19 cellular contexts compared by ENCODE assay signal in genomic region chr15:82186748-82187415, GRCh38.
DNase-seq lines count a peak whose midpoint lies in the region; ATAC-seq, FAIRE-seq and TF ChIP-seq lines count a peak whose summit lies in the region.
"Had no signal": no experiment of that assay in that cellular context is flagged by ENCODE, and none has a peak within 500 bp of the region (broad histone marks: within the 10 kb centered on the region; RNA-seq: fewer than 3 reads in every experiment).

No MANE protein-coding gene starts in this region.

- no peaks in the 10 kb centered on the region for H3K27me3 Mint-ChIP-seq in astrocyte (ENCODE audit: low read depth, unreplicated experiment)

- H2AFZ ChIP-seq in astrocyte (ENCODE audit: low read depth, low read length) = no peak overlapping the region
- H2AFZ ChIP-seq: hepatocyte had no signal

- H3K27me3 ChIP-seq in astrocyte (ENCODE audit: insufficient read depth, low read length) (no peaks in the 10 kb centered on the region), Peyer's patch (no peaks in the 10 kb centered on the region)
- H3K27me3 ChIP-seq: BLaER1 treated with 17β-estradiol and CSF1 and Interleukin-3, amounts not matched to agents 10 nM and 100 nM; breast epithelium; hepatocyte; thyroid gland had no signal

- H3K4me1 Mint-ChIP-seq in astrocyte (ENCODE audit: low read depth, unreplicated experiment) = peaks cover 17% of the 10 kb centered on the region

- no peaks in the 10 kb centered on the region for H3K79me2 ChIP-seq in astrocyte (ENCODE audit: insufficient read depth, low read length)
- H3K79me2 ChIP-seq: hepatocyte had no signal

- no peak for TF ChIP-seq POLR2A in Peyer's patch (IDR thresholded peaks at IDR 0.05)

- H3K4me3 Mint-ChIP-seq in astrocyte (ENCODE audit: unreplicated experiment) = no peak overlapping the region
- H3K4me3 Mint-ChIP-seq: activated T-cell treated with anti-CD3 and anti-CD28 coated beads, Interleukin-2, amount 50 U/mL, for 72 hours had no signal

- TF ChIP-seq CTCF in astrocyte (IDR thresholded peaks at IDR 0.05; ENCODE audit: insufficient read depth, low read depth, low read length) (no peak), Peyer's patch (IDR thresholded peaks at IDR 0.05) (no peak)

- no peak overlapping the region for H3K27ac Mint-ChIP-seq in astrocyte (ENCODE audit: unreplicated experiment)
- H3K27ac Mint-ChIP-seq: activated T-cell treated with anti-CD3 and anti-CD28 coated beads, Interleukin-2, amount 50 U/mL, for 72 hours had no signal

- no peak overlapping the region for H3K4me2 ChIP-seq in astrocyte (ENCODE audit: low read length)
- H3K4me2 ChIP-seq: BLaER1 treated with 17β-estradiol and CSF1 and Interleukin-3, amounts not matched to agents 10 nM and 100 nM; hepatocyte had no signal

- H4K20me1 ChIP-seq in astrocyte (ENCODE audit: insufficient read depth, low read length) = no peaks in the 10 kb centered on the region

- no peak for DNase-seq in astrocyte (ENCODE audit: low read depth)
- DNase-seq in activated naive CD4-positive, alpha-beta T cell (lab: John Stamatoyannopoulos, UW) = no peak
- DNase-seq in NCI-H526 treated with DMSO at 0.1 percent for 48 hours (lab: John Stamatoyannopoulos, UW) = no peak
- DNase-seq in NCI-H2107 treated with DMSO at 0.1 percent for 48 hours (lab: John Stamatoyannopoulos, UW; ENCODE audit: unreplicated experiment) = no peak
- DNase-seq in Peyer's patch = no peak
- DNase-seq: activated CD4-positive, CD25-positive, alpha-beta regulatory T cell; activated T-cell treated with anti-CD3 and anti-CD28 coated beads, Interleukin-2, amount 50 U/mL, for 72 hours; HCEC 1CT; mesendoderm; NCI-H2107; thyroid gland had no signal

- H3K27ac ChIP-seq in astrocyte (ENCODE audit: low read depth, low read length) (no peak overlapping the region), Peyer's patch (no peak overlapping the region)
- H3K27ac ChIP-seq: BLaER1 treated with 17β-estradiol and CSF1 and Interleukin-3, amounts not matched to agents 10 nM and 100 nM; breast epithelium; hepatocyte; RWPE1; thyroid gland had no signal

- peak; percentile 9 for FAIRE-seq in astrocyte (lab: Jason Lieb, UNC)
- FAIRE-seq: endothelial cell of umbilical vein had no signal

- H3K9ac ChIP-seq in astrocyte (ENCODE audit: low read length) = no peak overlapping the region
- H3K9ac ChIP-seq: BLaER1 treated with 17β-estradiol and CSF1 and Interleukin-3, amounts not matched to agents 10 nM and 100 nM had no signal

- H3K4me1 ChIP-seq in astrocyte (ENCODE audit: insufficient read depth, low read length) = peaks cover 17% of the 10 kb centered on the region
- H3K4me1 ChIP-seq in Peyer's patch = no peaks in the 10 kb centered on the region

- no peaks in the 10 kb centered on the region for H3K9me3 Mint-ChIP-seq in astrocyte (ENCODE audit: unreplicated experiment)
- H3K9me3 Mint-ChIP-seq: activated T-cell treated with anti-CD3 and anti-CD28 coated beads, Interleukin-2, amount 50 U/mL, for 72 hours had no signal

- ATAC-seq in GM18520 (IDR thresholded peaks at IDR 0.05; ENCODE audit: unreplicated experiment) = peak; percentile 76
- ATAC-seq in GM21526 (IDR thresholded peaks at IDR 0.05; ENCODE audit: low FRiP score, unreplicated experiment) = peak; percentile 91
- peak; percentile 74 for ATAC-seq in HG03196 (IDR thresholded peaks at IDR 0.05; ENCODE audit: unreplicated experiment)
- ATAC-seq: activated T-cell treated with anti-CD3 and anti-CD28 coated beads, Interleukin-2, amount 50 U/mL, for 72 hours had no signal

- H3K36me3 Mint-ChIP-seq in astrocyte (ENCODE audit: low read depth, unreplicated experiment) = no peaks in the 10 kb centered on the region

- no peaks in the 10 kb centered on the region for H3K36me3 ChIP-seq in astrocyte (ENCODE audit: insufficient read depth, low read length)
- peaks cover 0 to 2% (median 0%) of the 10 kb centered on the region in 3 donors for H3K36me3 ChIP-seq in Peyer's patch
- H3K36me3 ChIP-seq: breast epithelium, thyroid gland had no signal

- H3K9me3 ChIP-seq in astrocyte (ENCODE audit: insufficient read depth, low read depth, low read length) (no peaks in the 10 kb centered on the region), Peyer's patch (no peaks in the 10 kb centered on the region)
- H3K9me3 ChIP-seq: BLaER1 treated with 17β-estradiol and CSF1 and Interleukin-3, amounts not matched to agents 10 nM and 100 nM; breast epithelium; thyroid gland had no signal

- H3K4me3 ChIP-seq in astrocyte (ENCODE audit: insufficient read depth, low read depth, low read length) = no peak overlapping the region
- no peak overlapping the region for H3K4me3 ChIP-seq in Peyer's patch
- H3K4me3 ChIP-seq: BLaER1 treated with 17β-estradiol and CSF1 and Interleukin-3, amounts not matched to agents 10 nM and 100 nM; breast epithelium; hepatocyte; thyroid gland had no signal
